8 cellular contexts compared by ENCODE assay signal in the genomic region with DNA sequence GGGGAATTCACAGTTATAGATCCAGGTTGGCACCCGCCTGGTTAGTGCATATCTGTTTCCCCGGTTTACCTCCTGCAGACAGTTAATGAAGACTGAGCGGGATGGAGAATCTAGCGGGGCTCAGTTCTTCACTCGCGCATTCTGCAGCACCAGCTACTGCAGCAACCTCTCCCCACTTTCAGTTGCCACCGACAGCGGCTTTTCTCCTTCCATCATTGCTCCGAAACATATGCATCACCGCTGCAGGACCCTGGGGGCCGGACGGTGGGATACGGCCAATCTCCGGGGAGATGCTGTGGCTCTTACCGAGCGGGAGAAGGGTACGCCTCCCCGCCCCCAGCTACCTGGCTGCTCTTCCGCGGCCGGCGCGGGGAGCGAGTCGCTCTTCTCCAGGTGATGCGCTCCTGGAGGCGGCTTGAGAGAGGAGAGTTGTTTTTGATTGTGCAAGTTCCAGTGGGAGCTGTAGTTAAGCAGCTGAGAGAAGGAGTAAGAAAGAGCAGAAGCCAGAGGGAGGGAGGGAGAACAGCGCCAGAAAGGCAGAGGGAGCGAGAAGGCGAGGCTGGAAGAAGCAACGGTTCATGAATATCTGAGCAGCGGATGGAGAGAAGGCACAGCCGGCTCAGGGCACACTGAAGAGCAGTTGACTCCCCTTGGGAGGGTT. TPM values are rescaled to one million over a fixed set of nuclear protein-coding genes. Genes with fewer than 3 reads are reported as not detected.
DNase-seq lines count a peak whose midpoint lies in the region; ATAC-seq, FAIRE-seq and TF ChIP-seq lines count a peak whose summit lies in the region.

A gene (minus strand): TSS at position 642 of the 661 bp plus-strand sequence. CDS start 652 bp downstream, outside the sequence.

- no peak for ATAC-seq in GM18867 (IDR thresholded peaks at IDR 0.05; ENCODE audit: unreplicated experiment)

- H3K36me3 ChIP-seq in colonic mucosa (no peaks in the 10 kb centered on the region), kidney (ENCODE audit: control insufficient read depth in 1 of 2, insufficient read depth in 2 of 2, low read length in 2 of 2) (no peaks in the 10 kb centered on the region), skeletal muscle tissue (ENCODE audit: control insufficient read depth in 3 of 3, insufficient read depth in 3 of 3, low read length in 3 of 3) (no peaks in the 10 kb centered on the region)

- peaks cover 13% of the 10 kb centered on the region for H3K27me3 ChIP-seq in colonic mucosa
- H3K27me3 ChIP-seq in skeletal muscle tissue (ENCODE audit: control insufficient read depth in 3 of 3, insufficient read depth in 3 of 3, low read length in 3 of 3): no peaks in the 10 kb centered on the region

- no peaks in the 10 kb centered on the region for H3K9me3 ChIP-seq in colonic mucosa
- H3K9me3 ChIP-seq in kidney (ENCODE audit: control insufficient read depth in 1 of 2, low read length in 2 of 2): no peaks in the 10 kb centered on the region
- no peaks in the 10 kb centered on the region for H3K9me3 ChIP-seq in skeletal muscle tissue (ENCODE audit: control insufficient read depth in 3 of 3, low read length in 3 of 3)

- H3K27ac ChIP-seq in colonic mucosa: no peak within 1 kb of the TSS
- H3K27ac ChIP-seq in kidney (ENCODE audit: low read depth in 2 of 2, low read length in 2 of 2): no peak within 1 kb of the TSS
- no peak within 1 kb of the TSS for H3K27ac ChIP-seq in skeletal muscle tissue (ENCODE audit: low read depth, low read length)

- peak; percentile 12 for DNase-seq in AG09319 (ENCODE audit: extremely low read depth, low read depth)
- DNase-seq in HEK293T (ENCODE audit: extremely low spot score): peak; percentile 62
- no peak for DNase-seq in colonic mucosa
- DNase-seq in kidney: no peak
- no peak for DNase-seq in OCI-M2 (lab: John Stamatoyannopoulos, UW; ENCODE audit: unreplicated experiment)

- intact Hi-C loops in colonic mucosa (cut with DNase I): no loop called here
- intact Hi-C loops in kidney (cut with DNase I): no loop called here

- CTCF ChIA-PET in HEK293T (lab: Yijun Ruan, JAX): no interaction called here

- H3K9ac ChIP-seq in colonic mucosa (ENCODE audit: low read depth in 2 of 2, low read length in 2 of 2) (no peak within 1 kb of the TSS), kidney (ENCODE audit: low read length in 2 of 2) (no peak within 1 kb of the TSS), skeletal muscle tissue (ENCODE audit: low read depth in 1 of 3, low read length in 3 of 3) (peak within 1 kb of the TSS; percentile 27 to 52 (median 45))

- no peak for FAIRE-seq in kidney (lab: Jason Lieb, UNC)

- POLR2A ChIA-PET in HEK293T (lab: Yijun Ruan, JAX): no interaction called here

- peak; percentile 4 for TF ChIP-seq CTCF in AG09319 (IDR thresholded peaks at IDR 0.05; ENCODE audit: low read depth, low read length)
- no peak for TF ChIP-seq CTCF in WI38 (IDR thresholded peaks at IDR 0.05; ENCODE audit: low read depth, low read length)
- TF ChIP-seq CTCF in colonic mucosa (IDR thresholded peaks at IDR 0.05): no peak
- TF ChIP-seq CTCF in kidney (IDR thresholded peaks at IDR 0.05; ENCODE audit: borderline replicate concordance, extremely low read depth, insufficient read depth): no peak

- H3K4me3 ChIP-seq in WI38 (ENCODE audit: low read depth, low read length): peak within 1 kb of the TSS; percentile 62
- H3K4me3 ChIP-seq in colonic mucosa: peak within 1 kb of the TSS; percentile 24
- H3K4me3 ChIP-seq in kidney (ENCODE audit: low read length in 2 of 2): peak within 1 kb of the TSS; percentile 52 to 54
- H3K4me3 ChIP-seq in skeletal muscle tissue (ENCODE audit: low read length in 3 of 3): peak within 1 kb of the TSS; percentile 68 to 71 (median 69)

- no peaks in the 10 kb centered on the region for H3K4me1 ChIP-seq in colonic mucosa
- H3K4me1 ChIP-seq in kidney (ENCODE audit: control insufficient read depth in 1 of 2, insufficient read depth in 1 of 2, low read depth in 1 of 2, low read length in 2 of 2): peaks cover 0 to 3% of the 10 kb centered on the region in 2 donors
- peaks cover 0 to 8% (median 7%) of the 10 kb centered on the region in 3 donors for H3K4me1 ChIP-seq in skeletal muscle tissue (ENCODE audit: control insufficient read depth in 3 of 3, insufficient read depth in 3 of 3, low read length in 3 of 3)

TF ChIP-seq in HEK293T, 16 proteins besides CTCF, POLR2A, EP300 and RAD21:
- TF ChIP-seq CTBP1 (IDR thresholded peaks at IDR 0.05; ENCODE audit: borderline replicate concordance): no peak
- TF ChIP-seq ARNT (IDR thresholded peaks at IDR 0.05): no peak
- no peak for TF ChIP-seq ELF4 (IDR thresholded peaks at IDR 0.05)
- no peak for TF ChIP-seq TARDBP (IDR thresholded peaks at IDR 0.05)
- no peak for TF ChIP-seq FOXA1 (IDR thresholded peaks at IDR 0.05)
- no peak for TF ChIP-seq SP1 (IDR thresholded peaks at IDR 0.05)
- no peak for TF ChIP-seq NFRKB (IDR thresholded peaks at IDR 0.05)
- no peak for TF ChIP-seq FOXM1 (IDR thresholded peaks at IDR 0.05; ENCODE audit: borderline replicate concordance)
- no peak for TF ChIP-seq HDGF (IDR thresholded peaks at IDR 0.05; ENCODE audit: borderline replicate concordance)

RNA-seq across cellular contexts. Expression of the gene that starts here (rescaled TPM):
- total RNA-seq in colonic mucosa: 10 to 100 TPM; 12.0 to 41.5 TPM
- 324 TPM for total RNA-seq in kidney
- polyA plus RNA-seq in kidney (ENCODE audit: insufficient read depth, low read depth, low replicate concordance): 142 TPM
- total RNA-seq in skeletal muscle tissue: 74.1 TPM

Comparison
In these comparisons a context has a peak if more than half of its experiments do, and no peak if none do; other contexts are left out.
1. DNase-seq: peak in AG09319 (single experiment) and HEK293T (single experiment); none in colonic mucosa (single experiment), kidney (single experiment) and OCI-M2 (single experiment).
2. H3K9ac ChIP-seq: peak in skeletal muscle tissue (3 of 3); none in colonic mucosa (0 of 2) and kidney (0 of 2).
3. Peak in every context shown above with its lines, with median percentiles within 50 percentile points of each other: H3K4me3 ChIP-seq.